8 cellular contexts compared by ENCODE assay signal in the genomic region with DNA sequence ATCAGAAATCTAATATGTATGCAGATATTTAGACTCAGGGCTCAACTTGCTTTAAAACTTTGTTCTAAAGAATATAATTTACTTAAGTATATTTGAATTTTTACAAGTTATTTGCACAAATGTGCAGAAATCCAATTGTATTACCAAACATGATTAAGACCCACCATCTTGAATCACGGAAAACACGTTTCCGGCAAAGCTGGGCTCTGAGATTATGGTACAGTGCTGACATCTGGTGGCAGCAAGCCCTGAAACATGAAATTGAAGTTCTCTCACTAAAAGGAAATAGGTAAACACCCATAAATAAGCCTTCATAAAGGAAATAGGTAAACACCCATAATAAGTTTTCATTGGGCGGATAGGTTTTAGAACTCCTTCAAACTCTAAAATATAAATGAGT.
A peak's percentile ranks its signal among the peaks of the same experiment; 100 is the strongest.
DNase-seq lines count a peak whose midpoint lies in the region; ATAC-seq and TF ChIP-seq lines count a peak whose summit lies in the region.

No MANE protein-coding gene starts in this region.

- no peak overlapping the region for H3K4me3 ChIP-seq in HL-60 (replicated peaks; ENCODE audit: insufficient read depth, low read length)
- H3K4me3 ChIP-seq in Peyer's patch, result no peak overlapping the region
- no peak overlapping the region for H3K4me3 ChIP-seq in fibroblast of pulmonary artery (replicated peaks; ENCODE audit: low read depth, low read length)

- no peaks in the 10 kb centered on the region for H3K36me3 ChIP-seq in Peyer's patch

- no peak for ATAC-seq in activated T-cell treated with anti-CD3 and anti-CD28 coated beads, Interleukin-2, amount 50 U/mL, for 72 hours (replicated peaks in 1 of 2)
- no peak for ATAC-seq in stimulated activated memory B cell treated with anti-CD40 and anti-IgM and Interleukin-4, amounts not matched to agents 10 μg/mL and 1 μg/mL and 100 μg/mL, for 72 hours

- H3K27me3 Mint-ChIP-seq in activated T-cell treated with anti-CD3 and anti-CD28 coated beads, Interleukin-2, amount 50 U/mL, for 72 hours (ENCODE audit: low read depth), result peaks cover 13% of the 10 kb centered on the region
- no peaks in the 10 kb centered on the region for H3K27me3 Mint-ChIP-seq in type B pancreatic cell
- no peaks in the 10 kb centered on the region for H3K27me3 Mint-ChIP-seq in stimulated activated memory B cell treated with anti-CD40 and anti-IgM and Interleukin-4, amounts not matched to agents 10 μg/mL and 1 μg/mL and 100 μg/mL, for 72 hours

- DNase-seq in EH (ENCODE audit: low read depth) (peak; percentile 29), HL-60 (ENCODE audit: low read depth in 1 of 2, low spot score in 1 of 2) (peak; percentile 12 to 52), Peyer's patch (peak in 2 of 3 donors; percentile 68 to 85), fibroblast of pulmonary artery (ENCODE audit: low read depth) (peak; percentile 74), occipital lobe (lab: John Stamatoyannopoulos, UW) (peak; percentile 0), type B pancreatic cell (ENCODE audit: extremely low spot score, unreplicated experiment) (no peak)
- peak; percentile 48 to 50 for DNase-seq in activated T-cell treated with anti-CD3 and anti-CD28 coated beads, Interleukin-2, amount 50 U/mL, for 72 hours

- no peaks in the 10 kb centered on the region for H3K4me1 Mint-ChIP-seq in activated T-cell treated with anti-CD3 and anti-CD28 coated beads, Interleukin-2, amount 50 U/mL, for 72 hours (ENCODE audit: low read depth)
- H3K4me1 Mint-ChIP-seq in type B pancreatic cell (ENCODE audit: unreplicated experiment), result peaks cover 4% of the 10 kb centered on the region
- H3K4me1 Mint-ChIP-seq in stimulated activated memory B cell treated with anti-CD40 and anti-IgM and Interleukin-4, amounts not matched to agents 10 μg/mL and 1 μg/mL and 100 μg/mL, for 72 hours, result peaks cover 6% of the 10 kb centered on the region

- H3K36me3 Mint-ChIP-seq in activated T-cell treated with anti-CD3 and anti-CD28 coated beads, Interleukin-2, amount 50 U/mL, for 72 hours (ENCODE audit: insufficient read depth in 2 of 2), result no peaks in the 10 kb centered on the region
- no peaks in the 10 kb centered on the region for H3K36me3 Mint-ChIP-seq in type B pancreatic cell
- H3K36me3 Mint-ChIP-seq in stimulated activated memory B cell treated with anti-CD40 and anti-IgM and Interleukin-4, amounts not matched to agents 10 μg/mL and 1 μg/mL and 100 μg/mL, for 72 hours, result no peaks in the 10 kb centered on the region

- no peak for TF ChIP-seq POLR2A in Peyer's patch (IDR thresholded peaks at IDR 0.05)

- H3K27ac ChIP-seq in HL-60 (replicated peaks) (no peak overlapping the region), Peyer's patch (no peak overlapping the region)

- H3K9me3 ChIP-seq in Peyer's patch, result no peaks in the 10 kb centered on the region

- no peak overlapping the region for H3K27ac Mint-ChIP-seq in activated T-cell treated with anti-CD3 and anti-CD28 coated beads, Interleukin-2, amount 50 U/mL, for 72 hours
- no peak overlapping the region for H3K27ac Mint-ChIP-seq in type B pancreatic cell
- H3K27ac Mint-ChIP-seq in stimulated activated memory B cell treated with anti-CD40 and anti-IgM and Interleukin-4, amounts not matched to agents 10 μg/mL and 1 μg/mL and 100 μg/mL, for 72 hours, result no peak overlapping the region

- H3K4me1 ChIP-seq in Peyer's patch, result no peaks in the 10 kb centered on the region

- no peak overlapping the region for H3K4me3 Mint-ChIP-seq in activated T-cell treated with anti-CD3 and anti-CD28 coated beads, Interleukin-2, amount 50 U/mL, for 72 hours
- H3K4me3 Mint-ChIP-seq in type B pancreatic cell, result no peak overlapping the region
- no peak overlapping the region for H3K4me3 Mint-ChIP-seq in stimulated activated memory B cell treated with anti-CD40 and anti-IgM and Interleukin-4, amounts not matched to agents 10 μg/mL and 1 μg/mL and 100 μg/mL, for 72 hours

- TF ChIP-seq CTCF in HL-60 (IDR thresholded peaks at IDR 0.05; ENCODE audit: insufficient read depth, low read length) (peak; percentile 35), Peyer's patch (IDR thresholded peaks at IDR 0.05) (peak; percentile 14 to 86 (median 60)), fibroblast of pulmonary artery (IDR thresholded peaks at IDR 0.05; ENCODE audit: low read length, missing control alignments) (peak; percentile 66), type B pancreatic cell (conservative IDR thresholded peaks at IDR 0.05) (peak; percentile 91)

- no peaks in the 10 kb centered on the region for H3K9me3 Mint-ChIP-seq in activated T-cell treated with anti-CD3 and anti-CD28 coated beads, Interleukin-2, amount 50 U/mL, for 72 hours
- H3K9me3 Mint-ChIP-seq in type B pancreatic cell, result no peaks in the 10 kb centered on the region
- H3K9me3 Mint-ChIP-seq in stimulated activated memory B cell treated with anti-CD40 and anti-IgM and Interleukin-4, amounts not matched to agents 10 μg/mL and 1 μg/mL and 100 μg/mL, for 72 hours, result no peaks in the 10 kb centered on the region

- H3K27me3 ChIP-seq in HL-60 (ENCODE audit: insufficient read depth, poor library complexity, severe bottlenecking) (no peaks in the 10 kb centered on the region), Peyer's patch (no peaks in the 10 kb centered on the region)

Comparison
In these comparisons a context has a peak if more than half of its experiments do, and no peak if none do; other contexts are left out.
1. CTCF ChIP-seq: peak in every context shown above with its lines; median percentile 91 in type B pancreatic cell; 66 in fibroblast of pulmonary artery; 60 in Peyer's patch; 35 in HL-60.